Comparison of ENCODE assay signal across 17 cellular contexts in the genomic region with DNA sequence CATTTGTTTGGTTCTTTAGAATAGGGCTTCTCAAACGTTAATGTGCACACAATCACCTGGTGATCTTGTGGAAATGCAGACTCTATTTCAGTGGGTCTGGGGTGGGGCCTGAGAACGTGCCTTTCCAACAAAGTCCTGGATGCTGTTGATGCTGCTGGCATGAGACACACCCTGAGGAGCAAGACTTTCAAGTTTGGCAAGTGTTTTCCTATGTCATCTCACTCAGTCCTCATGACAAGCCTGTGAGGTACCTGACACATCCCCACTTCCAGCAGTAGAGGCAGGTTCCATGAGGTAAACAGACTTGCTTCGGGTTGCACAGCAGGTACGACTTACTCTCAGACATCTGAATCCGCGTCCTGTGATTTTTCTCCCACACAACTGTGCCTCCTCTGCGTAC.
DNase-seq lines count a peak whose midpoint lies in the region; ATAC-seq, FAIRE-seq and TF ChIP-seq lines count a peak whose summit lies in the region.
"Had no signal": no experiment of that assay in that cellular context is flagged by ENCODE, and none has a peak within 500 bp of the region (broad histone marks: within the 10 kb centered on the region; RNA-seq: fewer than 3 reads in every experiment).

No MANE protein-coding gene starts in this region.

- 66 to 67% methylated on average over 7 of the region's 7 CpGs for WGBS in esophagus, 2 donors
- 76% methylated on average over 7 of the region's 7 CpGs for whole genome bisulfite sequencing in smooth muscle cell (ENCODE audit: low lambda C conversion rate)
- 63 to 69% methylated on average over 7 of the region's 7 CpGs for WGBS in pancreas, 2 donors

- FAIRE-seq in pancreas (lab: Jason Lieb, UNC): no peak
- FAIRE-seq: A204.1, GM12891, H1, HepG2, HTR-8/SVneo had no signal

- H3K9me3 ChIP-seq in esophagus (ENCODE audit: control insufficient read depth in 2 of 2, insufficient read depth in 1 of 2, low read depth in 1 of 2, low read length in 1 of 2) (no peaks in the 10 kb centered on the region), smooth muscle cell (replicated peaks; ENCODE audit: low read depth) (no peaks in the 10 kb centered on the region), pancreas (no peaks in the 10 kb centered on the region)
- H3K9me3 ChIP-seq: HAP-1 had no signal

- H2AFZ ChIP-seq in smooth muscle cell (ENCODE audit: low read depth): no peak overlapping the region

- H3K27ac ChIP-seq in esophagus (ENCODE audit: low read depth in 2 of 2, low read length in 1 of 2) (peak overlapping the region; percentile 22 to 83), smooth muscle cell (ENCODE audit: low read depth) (peak overlapping the region; percentile 67), pancreas (no peak overlapping the region)

- H3K9ac ChIP-seq in smooth muscle cell (ENCODE audit: low read depth): peak overlapping the region; percentile 14

- no peaks in the 10 kb centered on the region for H3K79me2 ChIP-seq in smooth muscle cell (ENCODE audit: low read depth)

- DNase-seq in ELF-1 (ENCODE audit: low read depth, low spot score): peak; percentile 14
- peak; percentile 23 for DNase-seq in HPDE6-E6E7 (ENCODE audit: extremely low spot score)
- DNase-seq in smooth muscle cell (lab: John Stamatoyannopoulos, UW; ENCODE audit: unreplicated experiment): no peak
- DNase-seq in pancreas: no peak
- no peak for DNase-seq in RKO (ENCODE audit: low spot score)
- DNase-seq: C1 segment of cervical spinal cord; Calu3; CD4-positive, alpha-beta T cell; DMS 273 treated with DMSO at 0.1 percent for 48 hours had no signal

- ATAC-seq in pancreas (no peak), GM18505 (IDR thresholded peaks at IDR 0.05; ENCODE audit: unreplicated experiment) (no peak)
- ATAC-seq: HepG2 had no signal

- H3K36me3 ChIP-seq in esophagus (ENCODE audit: control insufficient read depth in 2 of 2, insufficient read depth in 2 of 2, low read length in 1 of 2) (no peaks in the 10 kb centered on the region), smooth muscle cell (ENCODE audit: low read depth) (no peaks in the 10 kb centered on the region), pancreas (no peaks in the 10 kb centered on the region)
- H3K36me3 ChIP-seq: HAP-1 had no signal

- H3K4me2 ChIP-seq in smooth muscle cell: no peak overlapping the region

- H3K4me1 ChIP-seq in esophagus (ENCODE audit: control insufficient read depth in 2 of 2, insufficient read depth in 2 of 2, low read length in 1 of 2): no peaks in the 10 kb centered on the region
- H3K4me1 ChIP-seq in smooth muscle cell (ENCODE audit: low read depth): peaks cover 3% of the 10 kb centered on the region
- H3K4me1 ChIP-seq in pancreas: no peaks in the 10 kb centered on the region
- H3K4me1 ChIP-seq: HAP-1 had no signal

- intact Hi-C loops in pancreas (cut with DNase I): no loop called here

- H3K27me3 ChIP-seq in esophagus (ENCODE audit: control insufficient read depth in 1 of 2, insufficient read depth in 2 of 2, low read length in 2 of 2): no peaks in the 10 kb centered on the region
- no peaks in the 10 kb centered on the region for H3K27me3 ChIP-seq in smooth muscle cell (ENCODE audit: low read depth)
- H3K27me3 ChIP-seq in pancreas: no peaks in the 10 kb centered on the region

- no peak for TF ChIP-seq CTCF in smooth muscle cell (IDR thresholded peaks at IDR 0.05; ENCODE audit: borderline replicate concordance, insufficient read depth, poor library complexity, severe bottlenecking)
- no peak for TF ChIP-seq CTCF in pancreas (IDR thresholded peaks at IDR 0.05)

- H4K20me1 ChIP-seq in smooth muscle cell (ENCODE audit: low read depth): no peaks in the 10 kb centered on the region

- H3F3A ChIP-seq in smooth muscle cell (ENCODE audit: low read depth): no peaks in the 10 kb centered on the region

- TF ChIP-seq POLR2A in GM18505 (IDR thresholded peaks at IDR 0.05; ENCODE audit: borderline replicate concordance, extremely low read depth, insufficient read depth, insufficient read length): no peak

- H3K4me3 ChIP-seq in esophagus (ENCODE audit: low read depth in 1 of 2, low read length in 2 of 2) (no peak overlapping the region), smooth muscle cell (no peak overlapping the region), pancreas (no peak overlapping the region)
- H3K4me3 ChIP-seq: HAP-1 had no signal

Comparison
In these comparisons a context has a peak if more than half of its experiments do, and no peak if none do; other contexts are left out.
1. DNase-seq: peak in ELF-1 (single experiment) and HPDE6-E6E7 (single experiment); none in smooth muscle cell (single experiment), pancreas (0 of 6) and RKO (single experiment).
2. H3K27ac ChIP-seq: peak in esophagus (2 of 2) and smooth muscle cell (single experiment); none in pancreas (0 of 4).